ENCODE assay signal across 1 cellular context in the genomic region with DNA sequence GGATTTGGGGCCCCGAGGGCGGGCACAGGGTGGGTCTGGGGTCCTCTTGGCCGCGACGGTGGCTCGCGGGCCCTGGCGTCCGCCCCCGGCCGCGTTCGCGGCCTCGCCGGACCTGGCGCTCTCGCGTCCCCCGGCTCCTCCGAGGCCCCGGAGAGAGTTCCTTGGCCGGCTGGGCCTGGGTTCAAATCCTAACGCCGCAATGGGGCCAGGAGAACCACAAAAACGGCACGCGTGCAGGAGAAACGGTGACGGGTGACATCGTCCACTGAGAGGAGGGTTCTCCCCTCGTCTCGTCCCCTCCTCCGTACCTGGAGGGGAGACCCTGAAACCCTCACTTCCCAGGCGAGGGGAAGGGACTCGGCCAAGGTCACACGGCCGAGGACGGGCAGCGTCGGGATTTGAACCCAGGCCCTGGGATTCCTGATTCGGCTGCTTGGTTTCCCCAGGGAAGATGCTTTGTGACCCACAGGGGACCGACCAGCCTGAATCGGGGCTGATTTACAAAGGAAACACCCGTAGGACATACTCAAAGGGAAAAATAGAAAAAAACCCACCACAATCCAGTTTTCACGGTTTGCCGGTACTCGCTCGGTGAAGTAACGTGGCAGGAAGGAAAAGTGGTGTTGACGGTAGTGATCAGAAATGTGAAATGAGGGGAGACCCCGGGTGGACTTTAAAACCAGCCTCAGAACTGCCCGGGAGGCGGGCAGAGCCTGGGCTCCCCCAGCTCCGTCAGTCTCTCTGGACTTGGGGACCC.
TF ChIP-seq lines count a peak whose summit lies in the region.

No MANE protein-coding gene starts in this region.

TF ChIP-seq in GM12878, 131 proteins besides CTCF, POLR2A, EP300 and RAD21:
- TF ChIP-seq, protein P1, sequence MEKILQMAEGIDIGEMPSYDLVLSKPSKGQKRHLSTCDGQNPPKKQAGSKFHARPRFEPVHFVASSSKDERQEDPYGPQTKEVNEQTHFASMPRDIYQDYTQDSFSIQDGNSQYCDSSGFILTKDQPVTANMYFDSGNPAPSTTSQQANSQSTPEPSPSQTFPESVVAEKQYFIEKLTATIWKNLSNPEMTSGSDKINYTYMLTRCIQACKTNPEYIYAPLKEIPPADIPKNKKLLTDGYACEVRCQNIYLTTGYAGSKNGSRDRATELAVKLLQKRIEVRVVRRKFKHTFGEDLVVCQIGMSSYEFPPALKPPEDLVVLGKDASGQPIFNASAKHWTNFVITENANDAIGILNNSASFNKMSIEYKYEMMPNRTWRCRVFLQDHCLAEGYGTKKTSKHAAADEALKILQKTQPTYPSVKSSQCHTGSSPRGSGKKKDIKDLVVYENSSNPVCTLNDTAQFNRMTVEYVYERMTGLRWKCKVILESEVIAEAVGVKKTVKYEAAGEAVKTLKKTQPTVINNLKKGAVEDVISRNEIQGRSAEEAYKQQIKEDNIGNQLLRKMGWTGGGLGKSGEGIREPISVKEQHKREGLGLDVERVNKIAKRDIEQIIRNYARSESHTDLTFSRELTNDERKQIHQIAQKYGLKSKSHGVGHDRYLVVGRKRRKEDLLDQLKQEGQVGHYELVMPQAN (conservative IDR thresholded peaks at IDR 0.05) = 0 out of 2 replicates have a peak, but pooled peaks have one; percentile 4
- no peak for TF ChIP-seq SUZ12 (IDR thresholded peaks at IDR 0.05; ENCODE audit: unreplicated experiment)
- no peak for TF ChIP-seq EZH2 (IDR thresholded peaks at IDR 0.05; ENCODE audit: borderline replicate concordance, control insufficient read depth, low read depth, low read length)
- no peak for TF ChIP-seq CHD4 (IDR thresholded peaks at IDR 0.05)
- TF ChIP-seq HDAC2 (IDR thresholded peaks at IDR 0.05) = no peak
- TF ChIP-seq, protein P2, sequence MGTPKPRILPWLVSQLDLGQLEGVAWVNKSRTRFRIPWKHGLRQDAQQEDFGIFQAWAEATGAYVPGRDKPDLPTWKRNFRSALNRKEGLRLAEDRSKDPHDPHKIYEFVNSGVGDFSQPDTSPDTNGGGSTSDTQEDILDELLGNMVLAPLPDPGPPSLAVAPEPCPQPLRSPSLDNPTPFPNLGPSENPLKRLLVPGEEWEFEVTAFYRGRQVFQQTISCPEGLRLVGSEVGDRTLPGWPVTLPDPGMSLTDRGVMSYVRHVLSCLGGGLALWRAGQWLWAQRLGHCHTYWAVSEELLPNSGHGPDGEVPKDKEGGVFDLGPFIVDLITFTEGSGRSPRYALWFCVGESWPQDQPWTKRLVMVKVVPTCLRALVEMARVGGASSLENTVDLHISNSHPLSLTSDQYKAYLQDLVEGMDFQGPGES (IDR thresholded peaks at IDR 0.05) = no peak
- 0 out of 2 replicates have a peak, but pooled peaks have one; percentile 14 for TF ChIP-seq NBN (IDR thresholded peaks at IDR 0.05)
- TF ChIP-seq CBFB (IDR thresholded peaks at IDR 0.05; ENCODE audit: low read depth) = no peak
- TF ChIP-seq KLF5 (IDR thresholded peaks at IDR 0.05; ENCODE audit: partially characterized antibody) = no peak
- TF ChIP-seq EGR1 (IDR thresholded peaks at IDR 0.05; ENCODE audit: borderline replicate concordance in 1 of 2, low read depth in 2 of 2, low read length in 2 of 2) = peak in 1 of 2 experiments; percentile 39; a peak in 1 of 3 replicates
- peak; percentile 26; the same call in 1 of the 2 replicates for TF ChIP-seq POLR2AphosphoS5 (IDR thresholded peaks at IDR 0.05; ENCODE audit: low read length)
- TF ChIP-seq STAT3 (IDR thresholded peaks at IDR 0.05; ENCODE audit: low read depth, low read length) = no peak
- no peak for TF ChIP-seq YY1 (IDR thresholded peaks at IDR 0.05; ENCODE audit: low read depth, low read length)
- no peak for TF ChIP-seq CBX3 (IDR thresholded peaks at IDR 0.05; ENCODE audit: borderline replicate concordance, low read depth)
- no peak for TF ChIP-seq NRF1 (conservative IDR thresholded peaks at IDR 0.05; ENCODE audit: low read depth, low read length)
- TF ChIP-seq, protein P3, sequence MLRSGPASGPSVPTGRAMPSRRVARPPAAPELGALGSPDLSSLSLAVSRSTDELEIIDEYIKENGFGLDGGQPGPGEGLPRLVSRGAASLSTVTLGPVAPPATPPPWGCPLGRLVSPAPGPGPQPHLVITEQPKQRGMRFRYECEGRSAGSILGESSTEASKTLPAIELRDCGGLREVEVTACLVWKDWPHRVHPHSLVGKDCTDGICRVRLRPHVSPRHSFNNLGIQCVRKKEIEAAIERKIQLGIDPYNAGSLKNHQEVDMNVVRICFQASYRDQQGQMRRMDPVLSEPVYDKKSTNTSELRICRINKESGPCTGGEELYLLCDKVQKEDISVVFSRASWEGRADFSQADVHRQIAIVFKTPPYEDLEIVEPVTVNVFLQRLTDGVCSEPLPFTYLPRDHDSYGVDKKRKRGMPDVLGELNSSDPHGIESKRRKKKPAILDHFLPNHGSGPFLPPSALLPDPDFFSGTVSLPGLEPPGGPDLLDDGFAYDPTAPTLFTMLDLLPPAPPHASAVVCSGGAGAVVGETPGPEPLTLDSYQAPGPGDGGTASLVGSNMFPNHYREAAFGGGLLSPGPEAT (IDR thresholded peaks at IDR 0.05; ENCODE audit: low read depth) = no peak
- 0 out of 2 replicates have a peak, but pooled peaks have one; percentile 42 for TF ChIP-seq LARP7 (IDR thresholded peaks at IDR 0.05)
- TF ChIP-seq ZNF274 (IDR thresholded peaks at IDR 0.05; ENCODE audit: insufficient read depth, insufficient read length) = no peak
- TF ChIP-seq, protein P4, sequence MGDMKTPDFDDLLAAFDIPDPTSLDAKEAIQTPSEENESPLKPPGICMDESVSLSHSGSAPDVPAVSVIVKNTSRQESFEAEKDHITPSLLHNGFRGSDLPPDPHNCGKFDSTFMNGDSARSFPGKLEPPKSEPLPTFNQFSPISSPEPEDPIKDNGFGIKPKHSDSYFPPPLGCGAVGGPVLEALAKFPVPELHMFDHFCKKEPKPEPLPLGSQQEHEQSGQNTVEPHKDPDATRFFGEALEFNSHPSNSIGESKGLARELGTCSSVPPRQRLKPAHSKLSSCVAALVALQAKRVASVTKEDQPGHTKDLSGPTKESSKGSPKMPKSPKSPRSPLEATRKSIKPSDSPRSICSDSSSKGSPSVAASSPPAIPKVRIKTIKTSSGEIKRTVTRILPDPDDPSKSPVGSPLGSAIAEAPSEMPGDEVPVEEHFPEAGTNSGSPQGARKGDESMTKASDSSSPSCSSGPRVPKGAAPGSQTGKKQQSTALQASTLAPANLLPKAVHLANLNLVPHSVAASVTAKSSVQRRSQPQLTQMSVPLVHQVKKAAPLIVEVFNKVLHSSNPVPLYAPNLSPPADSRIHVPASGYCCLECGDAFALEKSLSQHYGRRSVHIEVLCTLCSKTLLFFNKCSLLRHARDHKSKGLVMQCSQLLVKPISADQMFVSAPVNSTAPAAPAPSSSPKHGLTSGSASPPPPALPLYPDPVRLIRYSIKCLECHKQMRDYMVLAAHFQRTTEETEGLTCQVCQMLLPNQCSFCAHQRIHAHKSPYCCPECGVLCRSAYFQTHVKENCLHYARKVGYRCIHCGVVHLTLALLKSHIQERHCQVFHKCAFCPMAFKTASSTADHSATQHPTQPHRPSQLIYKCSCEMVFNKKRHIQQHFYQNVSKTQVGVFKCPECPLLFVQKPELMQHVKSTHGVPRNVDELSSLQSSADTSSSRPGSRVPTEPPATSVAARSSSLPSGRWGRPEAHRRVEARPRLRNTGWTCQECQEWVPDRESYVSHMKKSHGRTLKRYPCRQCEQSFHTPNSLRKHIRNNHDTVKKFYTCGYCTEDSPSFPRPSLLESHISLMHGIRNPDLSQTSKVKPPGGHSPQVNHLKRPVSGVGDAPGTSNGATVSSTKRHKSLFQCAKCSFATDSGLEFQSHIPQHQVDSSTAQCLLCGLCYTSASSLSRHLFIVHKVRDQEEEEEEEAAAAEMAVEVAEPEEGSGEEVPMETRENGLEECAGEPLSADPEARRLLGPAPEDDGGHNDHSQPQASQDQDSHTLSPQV (IDR thresholded peaks at IDR 0.05) = no peak
- TF ChIP-seq ZNF24 (IDR thresholded peaks at IDR 0.05) = no peak
- TF ChIP-seq SIX5 (IDR thresholded peaks at IDR 0.05; ENCODE audit: low read depth, low read length, severe bottlenecking) = no peak
- no peak for TF ChIP-seq CHD1 (IDR thresholded peaks at IDR 0.05; ENCODE audit: low read depth, low read length)
- 0 out of 2 replicates have a peak, but pooled peaks have one; percentile 11 for TF ChIP-seq SMARCA5 (IDR thresholded peaks at IDR 0.05)
- peak; percentile 29; the same call in 1 of the 2 replicates for TF ChIP-seq WRNIP1 (IDR thresholded peaks at IDR 0.05; ENCODE audit: borderline replicate concordance, low read depth, low read length)
- no peak for TF ChIP-seq DPF2 (IDR thresholded peaks at IDR 0.05)
- TF ChIP-seq JUND (IDR thresholded peaks at IDR 0.05; ENCODE audit: low read depth, low read length) = no peak
- TF ChIP-seq, protein P5, sequence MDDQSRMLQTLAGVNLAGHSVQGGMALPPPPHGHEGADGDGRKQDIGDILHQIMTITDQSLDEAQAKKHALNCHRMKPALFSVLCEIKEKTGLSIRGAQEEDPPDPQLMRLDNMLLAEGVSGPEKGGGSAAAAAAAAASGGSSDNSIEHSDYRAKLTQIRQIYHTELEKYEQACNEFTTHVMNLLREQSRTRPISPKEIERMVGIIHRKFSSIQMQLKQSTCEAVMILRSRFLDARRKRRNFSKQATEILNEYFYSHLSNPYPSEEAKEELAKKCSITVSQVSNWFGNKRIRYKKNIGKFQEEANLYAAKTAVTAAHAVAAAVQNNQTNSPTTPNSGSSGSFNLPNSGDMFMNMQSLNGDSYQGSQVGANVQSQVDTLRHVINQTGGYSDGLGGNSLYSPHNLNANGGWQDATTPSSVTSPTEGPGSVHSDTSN (IDR thresholded peaks at IDR 0.05; ENCODE audit: insufficient replicate concordance, low read depth, low read length) = no peak
- no peak for TF ChIP-seq ETV6 (conservative IDR thresholded peaks at IDR 0.05 in 1 of 2, IDR thresholded peaks at IDR 0.05 in 1 of 2; ENCODE audit: borderline replicate concordance in 1 of 2, low read depth in 1 of 2)
- TF ChIP-seq, protein P6, sequence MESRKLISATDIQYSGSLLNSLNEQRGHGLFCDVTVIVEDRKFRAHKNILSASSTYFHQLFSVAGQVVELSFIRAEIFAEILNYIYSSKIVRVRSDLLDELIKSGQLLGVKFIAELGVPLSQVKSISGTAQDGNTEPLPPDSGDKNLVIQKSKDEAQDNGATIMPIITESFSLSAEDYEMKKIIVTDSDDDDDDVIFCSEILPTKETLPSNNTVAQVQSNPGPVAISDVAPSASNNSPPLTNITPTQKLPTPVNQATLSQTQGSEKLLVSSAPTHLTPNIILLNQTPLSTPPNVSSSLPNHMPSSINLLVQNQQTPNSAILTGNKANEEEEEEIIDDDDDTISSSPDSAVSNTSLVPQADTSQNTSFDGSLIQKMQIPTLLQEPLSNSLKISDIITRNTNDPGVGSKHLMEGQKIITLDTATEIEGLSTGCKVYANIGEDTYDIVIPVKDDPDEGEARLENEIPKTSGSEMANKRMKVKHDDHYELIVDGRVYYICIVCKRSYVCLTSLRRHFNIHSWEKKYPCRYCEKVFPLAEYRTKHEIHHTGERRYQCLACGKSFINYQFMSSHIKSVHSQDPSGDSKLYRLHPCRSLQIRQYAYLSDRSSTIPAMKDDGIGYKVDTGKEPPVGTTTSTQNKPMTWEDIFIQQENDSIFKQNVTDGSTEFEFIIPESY (IDR thresholded peaks at IDR 0.05) = no peak
